2 cellular contexts compared by ENCODE assay signal in the genomic region with DNA sequence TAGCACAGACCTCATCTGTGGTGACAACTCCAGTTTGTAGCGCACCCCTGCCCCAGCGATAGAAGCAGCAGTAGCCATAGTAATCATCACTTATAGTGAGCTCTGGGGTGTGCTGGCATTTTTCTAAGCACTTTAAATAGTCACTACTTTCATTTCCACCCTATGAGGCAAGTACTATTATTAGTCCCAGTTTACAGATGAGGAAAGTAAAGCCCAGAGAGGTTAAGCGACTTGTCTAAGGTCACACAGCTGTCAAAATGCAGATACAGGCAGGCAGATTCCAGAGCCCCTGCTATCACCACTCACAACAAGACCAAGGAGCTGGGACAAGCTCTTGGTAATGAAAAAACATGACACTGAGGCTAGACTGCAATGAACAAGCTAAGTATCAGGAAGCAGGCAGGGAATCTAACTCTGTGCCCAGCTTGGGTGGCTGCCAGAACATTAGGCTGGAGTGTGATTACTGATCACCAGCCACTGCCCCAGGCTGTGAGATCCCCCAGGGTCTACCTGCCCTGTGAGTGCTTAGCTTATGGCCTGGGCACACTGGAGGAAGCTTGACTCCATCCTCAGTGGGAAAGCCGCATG.
TF ChIP-seq lines count a peak whose summit lies in the region.

No MANE protein-coding gene starts in this region.

TF ChIP-seq in IMR-90, 13 proteins besides CTCF, POLR2A, EP300 and RAD21:
- TF ChIP-seq RCOR1 (IDR thresholded peaks at IDR 0.05; ENCODE audit: insufficient replicate concordance, low read length) (peak; percentile 65), RFX5 (IDR thresholded peaks at IDR 0.05; ENCODE audit: low read depth, low read length) (no peak)

TF ChIP-seq in K562, 482 proteins besides CTCF, POLR2A, EP300 and RAD21:
- TF ChIP-seq NFE2L1 (tag; IDR thresholded peaks at IDR 0.05; ENCODE audit: borderline replicate concordance, low read depth) (no peak), SLC30A9 (CRISPR knock-in tag; IDR thresholded peaks at IDR 0.05) (no peak), ZFP36 (IDR thresholded peaks at IDR 0.05; ENCODE audit: low read depth, low read length, partially characterized antibody) (peak; percentile 41), TCF3 (CRISPR knock-in tag; IDR thresholded peaks at IDR 0.05) (no peak), BDP1 (IDR thresholded peaks at IDR 0.05; ENCODE audit: insufficient read depth, insufficient read length) (no peak), NFIC (IDR thresholded peaks at IDR 0.05) (no peak), ZKSCAN8 (CRISPR knock-in tag; IDR thresholded peaks at IDR 0.05) (no peak), RBM25 (IDR thresholded peaks at IDR 0.05; ENCODE audit: low read depth, low read length, severe bottlenecking) (peak; percentile 67)
